Comparison of ENCODE assay signal across 33 cellular contexts in the genomic region with DNA sequence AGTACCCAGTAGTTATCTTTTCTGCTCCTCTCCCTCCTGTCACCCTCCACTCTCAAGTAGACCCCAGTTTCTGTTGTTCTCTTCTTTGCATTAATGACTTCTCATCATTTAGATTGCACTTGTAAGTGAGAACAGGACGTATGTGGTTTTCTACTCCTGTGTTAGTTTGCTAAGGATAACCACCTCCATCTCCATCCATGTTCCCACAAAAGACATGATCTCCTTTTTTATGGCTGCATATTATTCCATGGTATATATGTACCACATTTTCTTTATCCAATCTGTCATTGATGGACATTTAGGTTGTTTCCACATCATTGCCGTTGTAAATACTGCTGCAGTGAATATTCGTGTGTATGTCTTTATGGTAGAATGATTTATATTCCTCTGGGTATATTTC.
"Had no signal": no experiment of that assay in that cellular context is flagged by ENCODE, and none has a peak within 500 bp of the region (broad histone marks: within the 10 kb centered on the region; RNA-seq: fewer than 3 reads in every experiment).

No MANE protein-coding gene starts in this region.

- H3K4me1 ChIP-seq: adrenal gland, ascending aorta, body of pancreas, breast epithelium, colonic mucosa had no signal

- DNase-seq: activated effector memory CD4-positive, alpha-beta T cell treated with Interleukin-2 at 50 U/mL for 16 hours; activated gamma-delta T cell; activated gamma-delta T cell treated with Interleukin-2 at 50 U/mL for 16 hours; activated naive CD4-positive, alpha-beta T cell; activated naive CD4-positive, alpha-beta T cell treated with anti-CD3 and anti-CD28 coated beads for 36 hours; activated naive CD4-positive, alpha-beta T cell treated with anti-CD3 and anti-CD28 coated beads, Interleukin-2, amount 10 ng/mL, durations not matched to agents 7 days and 5 days; activated naive CD4-positive, alpha-beta T cell treated with anti-CD3 and anti-CD28 coated beads, Interleukin-2, amount 50 U/mL, for 16 hours; activated naive CD4-positive, alpha-beta T cell treated with Interleukin-2 at 50 U/mL for 16 hours; activated naive CD8-positive, alpha-beta T cell treated with anti-CD3 and anti-CD28 coated beads for 36 hours; activated naive CD8-positive, alpha-beta T cell treated with anti-CD3 and anti-CD28 coated beads, Interleukin-2, amount 10 ng/mL, durations not matched to agents 7 days and 5 days; activated naive CD8-positive, alpha-beta T cell treated with anti-CD3 and anti-CD28 coated beads, Interleukin-2, amount 50 U/mL, for 24 hours; activated T-cell treated with anti-CD3 and anti-CD28 coated beads, Interleukin-2, amount 50 U/mL, for 4 hours; activated T-cell treated with anti-CD3 and anti-CD28 coated beads, Interleukin-2, amount 50 U/mL, for 48 hours; activated T-cell treated with anti-CD3 and anti-CD28 coated beads, Interleukin-2, amount 50 U/mL, for 72 hours; adrenal gland; amniotic stem cell; amygdala; anterior cingulate cortex; aorta; body of pancreas; brain microvascular endothelial cell; caudate nucleus; central memory CD4-positive, alpha-beta T cell; cerebellar nuclear complex; colonic mucosa had no signal

- H3K27ac ChIP-seq: adrenal gland, ascending aorta, body of pancreas, brain microvascular endothelial cell, breast epithelium, cardiac muscle cell, colonic mucosa had no signal

- FAIRE-seq: astrocyte, bronchial epithelial cell, colon had no signal

- ATAC-seq: activated naive CD4-positive, alpha-beta T cell treated with anti-CD3 and anti-CD28 coated beads, Interleukin-2, amount 50 U/mL, for 72 hours; activated naive CD8-positive, alpha-beta T cell treated with anti-CD3 and anti-CD28 coated beads, Interleukin-2, amount 50 U/mL, for 24 hours; activated T-cell treated with anti-CD3 and anti-CD28 coated beads, Interleukin-2, amount 50 U/mL, for 4 hours; activated T-cell treated with anti-CD3 and anti-CD28 coated beads, Interleukin-2, amount 50 U/mL, for 72 hours; activated T-helper 17 cell treated with anti-CD3 and anti-CD28 coated beads, Interleukin-2, amount 50 U/mL, for 72 hours; body of pancreas had no signal

- H3K9me3 ChIP-seq: adrenal gland, ascending aorta, body of pancreas, breast epithelium, colonic mucosa had no signal

- H3K4me3 ChIP-seq: adrenal gland, ascending aorta, body of pancreas, breast epithelium, cardiac muscle cell, colonic mucosa had no signal

- H3K36me3 ChIP-seq: adrenal gland, ascending aorta, brain microvascular endothelial cell, breast epithelium, cardiac muscle cell, colonic mucosa had no signal

- H3K27me3 ChIP-seq: adrenal gland, ascending aorta, body of pancreas, brain microvascular endothelial cell, breast epithelium, cardiac muscle cell, colonic mucosa had no signal
